8 cellular contexts compared by ENCODE assay signal in genomic region chr6:108847738-108848115, GRCh38. TPM values are rescaled to one million over a fixed set of nuclear protein-coding genes. Genes with fewer than 3 reads are reported as not detected.
A peak's percentile ranks its signal among the peaks of the same experiment; 100 is the strongest.
DNase-seq lines count a peak whose midpoint lies in the region; ATAC-seq lines count a peak whose summit lies in the region.

No MANE protein-coding gene starts in this region.

- H3K36me3 Mint-ChIP-seq in T-helper 2 cell treated with Interferon-gamma antibody and Interleukin-4, amounts not matched to agents 5 μg/mL and 100 μg/mL, for 36 hours (ENCODE audit: low read depth), result peaks cover 5% of the 10 kb centered on the region
- H3K36me3 Mint-ChIP-seq in activated naive CD8-positive, alpha-beta T cell, result peaks cover 2% of the 10 kb centered on the region
- no peaks in the 10 kb centered on the region for H3K36me3 Mint-ChIP-seq in immature natural killer cell

- H3K4me3 Mint-ChIP-seq in T-helper 2 cell treated with Interferon-gamma antibody and Interleukin-4, amounts not matched to agents 5 μg/mL and 100 μg/mL, for 36 hours, result peak overlapping the region; percentile 86
- H3K4me3 Mint-ChIP-seq in activated naive CD8-positive, alpha-beta T cell, result peak overlapping the region; percentile 89
- H3K4me3 Mint-ChIP-seq in immature natural killer cell, result peak overlapping the region; percentile 78 to 88 (median 86)

- ATAC-seq in HG02610 (IDR thresholded peaks at IDR 0.05; ENCODE audit: unreplicated experiment), result no peak
- ATAC-seq in HG03108 (IDR thresholded peaks at IDR 0.05; ENCODE audit: unreplicated experiment), result no peak
- no peak for ATAC-seq in GM21619 (IDR thresholded peaks at IDR 0.05; ENCODE audit: unreplicated experiment)

- H3K27me3 Mint-ChIP-seq in T-helper 2 cell treated with Interferon-gamma antibody and Interleukin-4, amounts not matched to agents 5 μg/mL and 100 μg/mL, for 36 hours (ENCODE audit: low read depth), result peaks cover 21% of the 10 kb centered on the region
- H3K27me3 Mint-ChIP-seq in activated naive CD8-positive, alpha-beta T cell, result peaks cover 2% of the 10 kb centered on the region
- H3K27me3 Mint-ChIP-seq in immature natural killer cell (ENCODE audit: low read depth in 3 of 3), result peaks cover 13 to 19% (median 14%) of the 10 kb centered on the region in 3 donors

- H3K9me3 Mint-ChIP-seq in T-helper 2 cell treated with Interferon-gamma antibody and Interleukin-4, amounts not matched to agents 5 μg/mL and 100 μg/mL, for 36 hours, result no peaks in the 10 kb centered on the region
- H3K9me3 Mint-ChIP-seq in activated naive CD8-positive, alpha-beta T cell (ENCODE audit: low read depth), result no peaks in the 10 kb centered on the region
- H3K9me3 Mint-ChIP-seq in immature natural killer cell, result no peaks in the 10 kb centered on the region

- H3K27ac Mint-ChIP-seq in T-helper 2 cell treated with Interferon-gamma antibody and Interleukin-4, amounts not matched to agents 5 μg/mL and 100 μg/mL, for 36 hours, result peak overlapping the region; percentile 64
- peak overlapping the region; percentile 16 for H3K27ac Mint-ChIP-seq in activated naive CD8-positive, alpha-beta T cell
- peak overlapping the region; percentile 83 to 96 (median 92) for H3K27ac Mint-ChIP-seq in immature natural killer cell

- peak overlapping the region; percentile 51 for H3K27ac ChIP-seq in temporal lobe (ENCODE audit: low read depth, low read length)

- H3K4me1 Mint-ChIP-seq in T-helper 2 cell treated with Interferon-gamma antibody and Interleukin-4, amounts not matched to agents 5 μg/mL and 100 μg/mL, for 36 hours (ENCODE audit: low read depth), result peaks cover 19% of the 10 kb centered on the region
- H3K4me1 Mint-ChIP-seq in activated naive CD8-positive, alpha-beta T cell (ENCODE audit: low read depth), result peaks cover 14% of the 10 kb centered on the region
- H3K4me1 Mint-ChIP-seq in immature natural killer cell, result peaks cover 16 to 18% of the 10 kb centered on the region in 2 donors

- DNase-seq in T-helper 2 cell treated with Interferon-gamma antibody and Interleukin-4, amounts not matched to agents 5 μg/mL and 100 μg/mL, for 36 hours (ENCODE audit: low spot score), result no peak
- DNase-seq in T-helper 2 cell, result no peak
- DNase-seq in immature natural killer cell, result no peak

RNA-seq across cellular contexts. Expression of gene ARMC2, which starts 0.5 kb away (rescaled TPM):
- 1 to 10 TPM; 4.0 to 8.5 (median 4.2) TPM for polyA plus RNA-seq in immature natural killer cell
- 10.6 TPM for total RNA-seq in temporal lobe

Comparison
In these comparisons a context has a peak if more than half of its experiments do, and no peak if none do; other contexts are left out.
1. H3K27ac Mint-ChIP-seq: peak in every context shown above with its lines; median percentile 92 in immature natural killer cell; 64 in T-helper 2 cell treated with Interferon-gamma antibody and Interleukin-4, amounts not matched to agents 5 μg/mL and 100 μg/mL, for 36 hours; 16 in activated naive CD8-positive, alpha-beta T cell.